1 cellular context compared by ENCODE assay signal in the genomic region with DNA sequence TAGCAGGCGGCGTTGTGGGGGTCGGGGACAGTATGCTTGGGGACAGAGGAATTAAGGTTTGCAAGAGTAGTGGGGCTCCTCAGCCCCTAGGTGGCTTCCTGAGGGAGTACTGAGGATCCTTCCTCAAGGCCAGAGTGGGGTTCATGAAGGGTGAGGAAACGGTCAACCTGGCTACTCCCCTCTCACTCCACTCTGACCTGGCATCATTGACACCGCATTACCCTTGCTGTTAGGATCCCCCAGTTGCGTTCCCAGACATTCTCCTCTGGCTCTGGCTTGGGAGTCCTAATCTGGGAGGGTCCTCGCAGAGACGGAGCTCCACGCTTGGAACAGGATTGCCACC.
TF ChIP-seq lines count a peak whose summit lies in the region.

No MANE protein-coding gene starts in this region.

TF ChIP-seq in HCT116, 20 proteins besides CTCF, POLR2A, EP300 and RAD21 (continued from another document):
- TF ChIP-seq, protein P1, sequence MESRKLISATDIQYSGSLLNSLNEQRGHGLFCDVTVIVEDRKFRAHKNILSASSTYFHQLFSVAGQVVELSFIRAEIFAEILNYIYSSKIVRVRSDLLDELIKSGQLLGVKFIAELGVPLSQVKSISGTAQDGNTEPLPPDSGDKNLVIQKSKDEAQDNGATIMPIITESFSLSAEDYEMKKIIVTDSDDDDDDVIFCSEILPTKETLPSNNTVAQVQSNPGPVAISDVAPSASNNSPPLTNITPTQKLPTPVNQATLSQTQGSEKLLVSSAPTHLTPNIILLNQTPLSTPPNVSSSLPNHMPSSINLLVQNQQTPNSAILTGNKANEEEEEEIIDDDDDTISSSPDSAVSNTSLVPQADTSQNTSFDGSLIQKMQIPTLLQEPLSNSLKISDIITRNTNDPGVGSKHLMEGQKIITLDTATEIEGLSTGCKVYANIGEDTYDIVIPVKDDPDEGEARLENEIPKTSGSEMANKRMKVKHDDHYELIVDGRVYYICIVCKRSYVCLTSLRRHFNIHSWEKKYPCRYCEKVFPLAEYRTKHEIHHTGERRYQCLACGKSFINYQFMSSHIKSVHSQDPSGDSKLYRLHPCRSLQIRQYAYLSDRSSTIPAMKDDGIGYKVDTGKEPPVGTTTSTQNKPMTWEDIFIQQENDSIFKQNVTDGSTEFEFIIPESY (IDR thresholded peaks at IDR 0.05; ENCODE audit: extremely low read depth, insufficient replicate concordance, low read length): no peak
- TF ChIP-seq ZNF274 (IDR thresholded peaks at IDR 0.05; ENCODE audit: low read depth, low read length): no peak
- TF ChIP-seq, protein P2, sequence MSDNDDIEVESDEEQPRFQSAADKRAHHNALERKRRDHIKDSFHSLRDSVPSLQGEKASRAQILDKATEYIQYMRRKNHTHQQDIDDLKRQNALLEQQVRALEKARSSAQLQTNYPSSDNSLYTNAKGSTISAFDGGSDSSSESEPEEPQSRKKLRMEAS (IDR thresholded peaks at IDR 0.05): no peak
